Comparison of ENCODE assay signal across 19 cellular contexts in the genomic region with DNA sequence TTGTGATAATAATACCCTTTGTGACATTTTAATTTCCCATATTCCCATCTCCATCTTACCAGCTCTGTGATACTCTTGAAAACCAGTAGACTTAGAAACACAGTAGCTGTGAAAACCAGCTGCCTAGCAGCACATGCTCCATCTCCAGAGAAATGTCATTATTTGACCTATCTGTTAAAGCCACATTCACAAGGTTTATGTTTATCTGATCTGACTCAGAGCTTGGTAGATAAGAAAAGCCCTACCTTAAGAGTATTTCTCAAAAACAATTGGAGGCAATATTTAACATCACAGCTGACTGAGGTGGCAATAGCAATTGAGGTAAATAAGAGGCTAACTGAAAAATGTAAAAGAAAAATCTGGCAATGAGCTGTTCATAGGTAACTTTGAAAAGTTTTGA. TPM values are rescaled to one million over a fixed set of nuclear protein-coding genes. Genes with fewer than 3 reads are reported as not detected.
A peak's percentile ranks its signal among the peaks of the same experiment; 100 is the strongest.
DNase-seq lines count a peak whose midpoint lies in the region; ATAC-seq and TF ChIP-seq lines count a peak whose summit lies in the region.
"Had no signal": no experiment of that assay in that cellular context is flagged by ENCODE, and none has a peak within 500 bp of the region (broad histone marks: within the 10 kb centered on the region; RNA-seq: fewer than 3 reads in every experiment).

No MANE protein-coding gene starts in this region.

- H3K4me3 ChIP-seq in fibroblast of the aortic adventitia (ENCODE audit: low read depth, low read length) (no peak overlapping the region), mesendoderm (ENCODE audit: low read length) (no peak overlapping the region)
- H3K4me3 ChIP-seq: A549, GM23248 had no signal

- H3K9me3 Mint-ChIP-seq in stimulated activated memory B cell treated with anti-CD40 and anti-IgM and Interleukin-4, amounts not matched to agents 10 μg/mL and 1 μg/mL and 100 μg/mL, for 72 hours: no peaks in the 10 kb centered on the region
- H3K9me3 Mint-ChIP-seq: H9, HFFc6 had no signal

- H3K4me3 Mint-ChIP-seq in stimulated activated memory B cell treated with anti-CD40 and anti-IgM and Interleukin-4, amounts not matched to agents 10 μg/mL and 1 μg/mL and 100 μg/mL, for 72 hours: no peak overlapping the region
- H3K4me3 Mint-ChIP-seq: CD4-positive, alpha-beta memory T cell; H9; HFFc6 had no signal

- no peak overlapping the region for H2BK15ac ChIP-seq in mesendoderm (replicated peaks; ENCODE audit: low read depth)

- H3K9ac ChIP-seq in mesendoderm (ENCODE audit: low read length): no peak overlapping the region
- H3K9ac ChIP-seq: GM23248 had no signal

- H2BK120ac ChIP-seq in mesendoderm (ENCODE audit: low read depth, low read length): no peak overlapping the region

- no peak overlapping the region for H4K5ac ChIP-seq in mesendoderm (ENCODE audit: low read length)

- TF ChIP-seq CTCF in fibroblast of the aortic adventitia (IDR thresholded peaks at IDR 0.05; ENCODE audit: insufficient read depth, low read length): no peak

- no peaks in the 10 kb centered on the region for H3K36me3 ChIP-seq in mesendoderm (ENCODE audit: control insufficient read depth, insufficient read depth, low read length)

- intact Hi-C loops in posterior vena cava (cut with DNase I): no loop called here

- H3K56ac ChIP-seq in mesendoderm (ENCODE audit: low read length): no peak overlapping the region

- no peak overlapping the region for H3K23ac ChIP-seq in mesendoderm (ENCODE audit: low read length)

- no peaks in the 10 kb centered on the region for H3K4me1 Mint-ChIP-seq in stimulated activated memory B cell treated with anti-CD40 and anti-IgM and Interleukin-4, amounts not matched to agents 10 μg/mL and 1 μg/mL and 100 μg/mL, for 72 hours
- H3K4me1 Mint-ChIP-seq: CD4-positive, alpha-beta memory T cell had no signal

- H3K27me3 Mint-ChIP-seq in stimulated activated memory B cell treated with anti-CD40 and anti-IgM and Interleukin-4, amounts not matched to agents 10 μg/mL and 1 μg/mL and 100 μg/mL, for 72 hours: no peaks in the 10 kb centered on the region
- H3K27me3 Mint-ChIP-seq: CD4-positive, alpha-beta memory T cell had no signal

- no peaks in the 10 kb centered on the region for H3K79me1 ChIP-seq in mesendoderm (ENCODE audit: low read length)

- no peaks in the 10 kb centered on the region for H3K4me1 ChIP-seq in mesendoderm (ENCODE audit: control insufficient read depth, low read depth, low read length)
- H3K4me1 ChIP-seq: A549, Caco-2 had no signal

- no peak for ATAC-seq in stimulated activated memory B cell treated with anti-CD40 and anti-IgM and Interleukin-4, amounts not matched to agents 10 μg/mL and 1 μg/mL and 100 μg/mL, for 72 hours
- ATAC-seq: A549 had no signal

- H3K36me3 Mint-ChIP-seq in stimulated activated memory B cell treated with anti-CD40 and anti-IgM and Interleukin-4, amounts not matched to agents 10 μg/mL and 1 μg/mL and 100 μg/mL, for 72 hours: no peaks in the 10 kb centered on the region
- H3K36me3 Mint-ChIP-seq: CD4-positive, alpha-beta memory T cell had no signal

- no peak overlapping the region for H2BK5ac ChIP-seq in mesendoderm (ENCODE audit: low read length)

- H3K4me2 ChIP-seq in mesendoderm (ENCODE audit: low read length): no peak overlapping the region
- H3K4me2 ChIP-seq: A549 had no signal

- H3K4ac ChIP-seq in mesendoderm (ENCODE audit: low read depth, low read length): no peak overlapping the region

- DNase-seq in Daoy (ENCODE audit: low read depth) (peak; percentile 3), HT-29 (ENCODE audit: low spot score) (peak; percentile 65), fibroblast of the aortic adventitia (ENCODE audit: low read depth) (peak; percentile 11), mesendoderm (peak; percentile 78), posterior vena cava (ENCODE audit: low spot score) (no peak), NCI-H128 (lab: John Stamatoyannopoulos, UW; ENCODE audit: unreplicated experiment) (no peak), T1000 (lab: John Stamatoyannopoulos, UW) (no peak)
- DNase-seq: 8988T; C1 segment of cervical spinal cord; Caco-2; CD4-positive, alpha-beta memory T cell; DMS153; DMS79 treated with DMSO at 0.1 percent for 48 hours; GM23248; H9; HFFc6 had no signal

- no peak overlapping the region for H4K8ac ChIP-seq in mesendoderm (ENCODE audit: low read depth, low read length)

- no peaks in the 10 kb centered on the region for H3K79me2 ChIP-seq in mesendoderm (ENCODE audit: control insufficient read depth, insufficient read depth, low read length)

- no peaks in the 10 kb centered on the region for H3K27me3 ChIP-seq in mesendoderm (ENCODE audit: insufficient read depth, low read length, poor library complexity)

- H3K27ac Mint-ChIP-seq in stimulated activated memory B cell treated with anti-CD40 and anti-IgM and Interleukin-4, amounts not matched to agents 10 μg/mL and 1 μg/mL and 100 μg/mL, for 72 hours: no peak overlapping the region
- H3K27ac Mint-ChIP-seq: CD4-positive, alpha-beta memory T cell; H9; HFFc6 had no signal

- no peak overlapping the region for H3K27ac ChIP-seq in mesendoderm (ENCODE audit: low read depth, low read length)
- H3K27ac ChIP-seq: A549, GM23248 had no signal

- H2AK5ac ChIP-seq in mesendoderm (ENCODE audit: low read length): no peak overlapping the region

- no peak overlapping the region for H3K18ac ChIP-seq in mesendoderm (ENCODE audit: low read length)

RNA-seq across cellular contexts. Expression of a gene that starts 8.1 kb away (rescaled TPM):
- not detected in 2 replicates for total RNA-seq in Daoy (2014; rRNA removed; shearing (Covaris generic))
- total RNA-seq in HT-29 (2014; rRNA removed; shearing (Covaris generic)): under 0.01 and 0.57 TPM in 2 replicates
- total RNA-seq in fibroblast of the aortic adventitia (ENCODE audit: low replicate concordance) (0.98 and 5.9 TPM in 2 replicates), posterior vena cava (1 to 10 TPM in 1 of 2 donors, under 1 TPM in 1; 0.86 to 2.9 TPM)
- polyA plus RNA-seq in mesendoderm (2013, experiment 1 of 2): not detected
- not detected for polyA plus RNA-seq in mesendoderm (2013, experiment 2 of 2)
- total RNA-seq: Caco-2; CD4-positive, alpha-beta memory T cell; H1; H9 had no signal
- polyA plus RNA-seq: A549; CD4-positive, alpha-beta memory T cell; H1 had no signal

Comparison
In these comparisons a context has a peak if more than half of its experiments do, and no peak if none do; other contexts are left out.
1. DNase-seq: peak in Daoy (single experiment), HT-29 (single experiment), fibroblast of the aortic adventitia (single experiment) and mesendoderm (single experiment); none in posterior vena cava (single experiment), NCI-H128 (single experiment) and T1000 (single experiment).